ENCODE assay signal across 1 cellular context in the genomic region with DNA sequence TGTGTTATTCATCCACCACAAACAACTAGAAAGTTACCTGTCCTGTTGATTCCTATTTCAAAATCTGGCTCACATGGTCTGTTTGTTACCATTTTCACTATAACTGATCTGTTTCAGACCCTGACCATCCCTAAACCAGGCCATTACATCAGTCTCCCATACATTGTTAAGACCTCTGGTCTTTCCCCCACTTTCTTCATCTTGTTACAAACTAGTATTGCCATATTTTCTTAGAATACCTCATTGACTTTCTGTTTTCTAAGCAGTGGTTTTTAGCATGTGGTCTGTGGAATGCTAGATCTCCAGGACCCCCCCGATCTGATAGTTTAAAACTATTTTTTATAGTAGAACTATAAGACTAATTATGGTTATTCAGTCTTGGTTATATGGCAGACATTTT.
TF ChIP-seq lines count a peak whose summit lies in the region.

No MANE protein-coding gene starts in this region.

TF ChIP-seq in GM23338, 12 proteins besides CTCF, POLR2A, EP300 and RAD21 (continued from another document):
- TF ChIP-seq, protein P1, sequence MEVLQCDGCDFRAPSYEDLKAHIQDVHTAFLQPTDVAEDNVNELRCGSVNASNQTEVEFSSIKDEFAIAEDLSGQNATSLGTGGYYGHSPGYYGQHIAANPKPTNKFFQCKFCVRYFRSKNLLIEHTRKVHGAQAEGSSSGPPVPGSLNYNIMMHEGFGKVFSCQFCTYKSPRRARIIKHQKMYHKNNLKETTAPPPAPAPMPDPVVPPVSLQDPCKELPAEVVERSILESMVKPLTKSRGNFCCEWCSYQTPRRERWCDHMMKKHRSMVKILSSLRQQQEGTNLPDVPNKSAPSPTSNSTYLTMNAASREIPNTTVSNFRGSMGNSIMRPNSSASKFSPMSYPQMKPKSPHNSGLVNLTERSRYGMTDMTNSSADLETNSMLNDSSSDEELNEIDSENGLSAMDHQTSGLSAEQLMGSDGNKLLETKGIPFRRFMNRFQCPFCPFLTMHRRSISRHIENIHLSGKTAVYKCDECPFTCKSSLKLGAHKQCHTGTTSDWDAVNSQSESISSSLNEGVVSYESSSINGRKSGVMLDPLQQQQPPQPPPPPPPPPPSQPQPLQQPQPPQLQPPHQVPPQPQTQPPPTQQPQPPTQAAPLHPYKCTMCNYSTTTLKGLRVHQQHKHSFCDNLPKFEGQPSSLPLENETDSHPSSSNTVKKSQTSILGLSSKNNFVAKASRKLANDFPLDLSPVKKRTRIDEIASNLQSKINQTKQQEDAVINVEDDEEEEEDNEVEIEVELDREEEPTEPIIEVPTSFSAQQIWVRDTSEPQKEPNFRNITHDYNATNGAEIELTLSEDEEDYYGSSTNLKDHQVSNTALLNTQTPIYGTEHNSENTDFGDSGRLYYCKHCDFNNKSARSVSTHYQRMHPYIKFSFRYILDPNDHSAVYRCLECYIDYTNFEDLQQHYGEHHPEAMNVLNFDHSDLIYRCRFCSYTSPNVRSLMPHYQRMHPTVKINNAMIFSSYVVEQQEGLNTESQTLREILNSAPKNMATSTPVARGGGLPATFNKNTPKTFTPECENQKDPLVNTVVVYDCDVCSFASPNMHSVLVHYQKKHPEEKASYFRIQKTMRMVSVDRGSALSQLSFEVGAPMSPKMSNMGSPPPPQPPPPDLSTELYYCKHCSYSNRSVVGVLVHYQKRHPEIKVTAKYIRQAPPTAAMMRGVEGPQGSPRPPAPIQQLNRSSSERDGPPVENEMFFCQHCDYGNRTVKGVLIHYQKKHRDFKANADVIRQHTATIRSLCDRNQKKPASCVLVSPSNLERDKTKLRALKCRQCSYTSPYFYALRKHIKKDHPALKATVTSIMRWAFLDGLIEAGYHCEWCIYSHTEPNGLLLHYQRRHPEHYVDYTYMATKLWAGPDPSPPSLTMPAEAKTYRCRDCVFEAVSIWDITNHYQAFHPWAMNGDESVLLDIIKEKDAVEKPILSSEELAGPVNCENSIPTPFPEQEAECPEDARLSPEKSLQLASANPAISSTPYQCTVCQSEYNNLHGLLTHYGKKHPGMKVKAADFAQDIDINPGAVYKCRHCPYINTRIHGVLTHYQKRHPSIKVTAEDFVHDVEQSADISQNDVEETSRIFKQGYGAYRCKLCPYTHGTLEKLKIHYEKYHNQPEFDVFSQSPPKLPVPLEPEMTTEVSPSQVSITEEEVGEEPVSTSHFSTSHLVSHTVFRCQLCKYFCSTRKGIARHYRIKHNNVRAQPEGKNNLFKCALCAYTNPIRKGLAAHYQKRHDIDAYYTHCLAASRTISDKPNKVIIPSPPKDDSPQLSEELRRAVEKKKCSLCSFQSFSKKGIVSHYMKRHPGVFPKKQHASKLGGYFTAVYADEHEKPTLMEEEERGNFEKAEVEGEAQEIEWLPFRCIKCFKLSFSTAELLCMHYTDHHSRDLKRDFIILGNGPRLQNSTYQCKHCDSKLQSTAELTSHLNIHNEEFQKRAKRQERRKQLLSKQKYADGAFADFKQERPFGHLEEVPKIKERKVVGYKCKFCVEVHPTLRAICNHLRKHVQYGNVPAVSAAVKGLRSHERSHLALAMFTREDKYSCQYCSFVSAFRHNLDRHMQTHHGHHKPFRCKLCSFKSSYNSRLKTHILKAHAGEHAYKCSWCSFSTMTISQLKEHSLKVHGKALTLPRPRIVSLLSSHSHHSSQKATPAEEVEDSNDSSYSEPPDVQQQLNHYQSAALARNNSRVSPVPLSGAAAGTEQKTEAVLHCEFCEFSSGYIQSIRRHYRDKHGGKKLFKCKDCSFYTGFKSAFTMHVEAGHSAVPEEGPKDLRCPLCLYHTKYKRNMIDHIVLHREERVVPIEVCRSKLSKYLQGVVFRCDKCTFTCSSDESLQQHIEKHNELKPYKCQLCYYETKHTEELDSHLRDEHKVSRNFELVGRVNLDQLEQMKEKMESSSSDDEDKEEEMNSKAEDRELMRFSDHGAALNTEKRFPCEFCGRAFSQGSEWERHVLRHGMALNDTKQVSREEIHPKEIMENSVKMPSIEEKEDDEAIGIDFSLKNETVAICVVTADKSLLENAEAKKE (CRISPR knock-in tag; IDR thresholded peaks at IDR 0.05) = no peak
